8 cellular contexts compared by ENCODE assay signal in the genomic region with DNA sequence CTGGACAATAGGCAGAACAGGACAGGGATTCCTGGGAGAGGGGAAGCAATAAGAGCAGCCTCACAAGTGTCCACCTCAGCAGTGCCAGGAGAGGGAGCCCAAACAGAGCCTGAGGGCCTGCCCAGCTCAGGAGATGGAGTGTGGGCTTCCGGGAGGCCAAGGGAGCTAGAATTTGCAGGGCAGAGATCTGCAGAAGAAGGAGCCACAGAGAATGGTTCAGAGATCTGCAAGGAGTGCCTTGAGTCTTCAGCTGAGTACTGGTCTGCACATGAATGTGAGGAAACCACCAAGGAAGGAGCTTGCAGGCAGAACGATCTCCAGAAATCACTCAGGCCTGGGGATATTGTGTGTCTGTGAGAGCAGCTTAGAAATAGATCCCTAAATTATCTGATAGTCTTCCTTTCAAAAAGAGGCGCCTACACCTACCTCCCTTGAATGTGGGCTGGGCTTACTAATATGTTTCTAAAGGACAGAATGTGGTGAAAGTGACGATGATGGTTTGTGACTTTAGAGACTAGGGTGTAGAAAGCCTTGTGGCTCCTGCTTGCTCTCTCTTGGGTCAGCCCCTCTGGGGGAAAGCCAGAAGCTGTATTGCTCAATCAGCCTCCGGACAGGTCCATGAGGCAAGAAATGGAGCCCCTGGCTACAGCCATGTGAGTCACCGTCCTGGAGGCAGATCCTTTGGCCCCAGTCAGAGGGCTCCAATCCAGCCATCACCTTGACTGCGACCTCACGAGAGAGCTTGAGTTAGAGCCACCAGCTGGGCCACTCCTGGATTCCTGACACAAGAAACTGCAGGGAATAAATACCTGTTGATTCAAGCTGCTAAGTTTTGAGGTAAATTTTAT. TPM values are rescaled to one million over a fixed set of nuclear protein-coding genes. Genes with fewer than 3 reads are reported as not detected.
A peak's percentile ranks its signal among the peaks of the same experiment; 100 is the strongest.
DNase-seq lines count a peak whose midpoint lies in the region; ATAC-seq and TF ChIP-seq lines count a peak whose summit lies in the region.

No MANE protein-coding gene starts in this region.

- peak; percentile 69 for TF ChIP-seq CTCF in cardiac muscle cell (IDR thresholded peaks at IDR 0.05; ENCODE audit: low read depth, low read length)

- no peaks in the 10 kb centered on the region for H3K36me3 ChIP-seq in cardiac muscle cell

- H3K27ac ChIP-seq in cardiac muscle cell: no peak overlapping the region

- DNase-seq in Caki2 (ENCODE audit: low read depth) (peak; percentile 56), M059J (ENCODE audit: low read depth) (peak; percentile 90), cardiac muscle cell (ENCODE audit: low read depth in 1 of 2, low spot score in 1 of 2) (peak; percentile 81 to 95), sciatic nerve (ENCODE audit: low spot score) (peak; percentile 76), NAMALWA (ENCODE audit: low spot score) (no peak)
- peak; percentile 51 for DNase-seq in activated CD4-positive, alpha-beta memory T cell treated with anti-CD3 and anti-CD28 coated beads for 36 hours
- no peak for DNase-seq in stimulated activated CD4-positive, alpha-beta T cell treated with anti-CD3 and anti-CD28 coated beads, Interleukin-4, amount 100 ng/mL, for 24 hours

- H3K9me3 ChIP-seq in cardiac muscle cell (ENCODE audit: low read depth): no peaks in the 10 kb centered on the region

- H3K27me3 Mint-ChIP-seq in activated CD4-positive, alpha-beta memory T cell treated with anti-CD3 and anti-CD28 coated beads for 36 hours: peaks cover 5% of the 10 kb centered on the region

- peaks cover 18% of the 10 kb centered on the region for H3K4me1 Mint-ChIP-seq in activated CD4-positive, alpha-beta memory T cell treated with anti-CD3 and anti-CD28 coated beads for 36 hours (ENCODE audit: low read depth)

- H3K4me1 ChIP-seq in cardiac muscle cell (ENCODE audit: low read depth): peaks cover 17% of the 10 kb centered on the region

- POLR2A ChIA-PET in activated CD4-positive, alpha-beta memory T cell treated with anti-CD3 and anti-CD28 coated beads for 36 hours (lab: Charles Lee): interaction anchor here (0.8 to 1.7 kb wide), 3 partner anchors 12 to 41 kb away, joined by 3 to 4 read pairs (median 3); no protein-coding TSS in a partner anchor

- intact Hi-C loops in activated CD4-positive, alpha-beta memory T cell treated with anti-CD3 and anti-CD28 coated beads for 36 hours (cut with micrococcal nuclease): loop anchor here (1.0 kb wide), 1 partner anchor 40 kb away; no protein-coding TSS in a partner anchor
- intact Hi-C loops in sciatic nerve (cut with DNase I): no loop called here

- no peaks in the 10 kb centered on the region for H3K27me3 ChIP-seq in cardiac muscle cell

- no peak overlapping the region for H3K4me3 ChIP-seq in cardiac muscle cell

- in situ Hi-C loops in Caki2 (cut with HindIII; ENCODE audit: low pct_unique_long_range_greater_than_20kb, low sequenced_read_pairs): no loop called here

- H3K36me3 Mint-ChIP-seq in activated CD4-positive, alpha-beta memory T cell treated with anti-CD3 and anti-CD28 coated beads for 36 hours: no peaks in the 10 kb centered on the region

- CTCF ChIA-PET in activated CD4-positive, alpha-beta memory T cell treated with anti-CD3 and anti-CD28 coated beads for 36 hours (lab: Charles Lee): interaction anchor here (0.7 to 14.8 kb wide), 9 partner anchors 9 to 51 kb away, joined by 3 to 242 read pairs (median 4); partner anchors contain the start of gene LPIN1

- ATAC-seq in GM19397 (IDR thresholded peaks at IDR 0.05; ENCODE audit: unreplicated experiment) (peak; percentile 53), sciatic nerve (peak; percentile 87)

- no peaks in the 10 kb centered on the region for H3K9me3 Mint-ChIP-seq in activated CD4-positive, alpha-beta memory T cell treated with anti-CD3 and anti-CD28 coated beads for 36 hours

- no peak overlapping the region for H3K27ac Mint-ChIP-seq in activated CD4-positive, alpha-beta memory T cell treated with anti-CD3 and anti-CD28 coated beads for 36 hours

- no peak overlapping the region for H3K4me3 Mint-ChIP-seq in activated CD4-positive, alpha-beta memory T cell treated with anti-CD3 and anti-CD28 coated beads for 36 hours

RNA-seq across cellular contexts. Expression of gene LPIN1, which starts 7.6 kb away (rescaled TPM):
- total RNA-seq in Caki2 (2014; rRNA removed; shearing (Covaris generic); ENCODE audit: low replicate concordance): 12.2 and 25.8 TPM in 2 replicates
- 23.2 and 33.2 TPM in 2 replicates for total RNA-seq in M059J (2014; rRNA removed; shearing (Covaris generic))
- total RNA-seq in activated CD4-positive, alpha-beta memory T cell treated with anti-CD3 and anti-CD28 coated beads for 36 hours: 10 to 100 TPM; 41.1 to 48.0 TPM
- total RNA-seq in cardiac muscle cell: 45.6 and 58.3 TPM in 2 replicates
- polyA plus RNA-seq in cardiac muscle cell: 47.0 and 56.6 TPM in 2 replicates
- 141 TPM for total RNA-seq in sciatic nerve

Comparison
In these comparisons a context has a peak if more than half of its experiments do, and no peak if none do; other contexts are left out.
1. DNase-seq: peak in Caki2 (single experiment), M059J (single experiment), activated CD4-positive, alpha-beta memory T cell treated with anti-CD3 and anti-CD28 coated beads for 36 hours (single experiment), cardiac muscle cell (2 of 2) and sciatic nerve (single experiment); none in stimulated activated CD4-positive, alpha-beta T cell treated with anti-CD3 and anti-CD28 coated beads, Interleukin-4, amount 100 ng/mL, for 24 hours (single experiment) and NAMALWA (single experiment).